34 cellular contexts compared by ENCODE assay signal in genomic region chr5:136584474-136584873, GRCh38.
"Had no signal": no experiment of that assay in that cellular context is flagged by ENCODE, and none has a peak within 500 bp of the region (broad histone marks: within the 10 kb centered on the region; RNA-seq: fewer than 3 reads in every experiment).

No MANE protein-coding gene starts in this region.

- FAIRE-seq: astrocyte, colon, TTC549 had no signal

- DNase-seq: activated B cell treated with CpG ODN at 0.5 μM for 24 hours; activated CD4-positive, alpha-beta memory T cell treated with anti-CD3 and anti-CD28 coated beads for 36 hours; activated CD4-positive, alpha-beta T cell treated with anti-CD3 and anti-CD28 coated beads for 4 hours; activated CD4-positive, alpha-beta T cell treated with anti-CD3 and anti-CD28 coated beads, Interleukin-2, amount 10 ng/mL, durations not matched to agents 24 days and 14 days; activated CD4-positive, alpha-beta T cell treated with anti-CD3 and anti-CD28 coated beads, Interleukin-2, amount 50 U/mL, for 1 hour; activated CD4-positive, alpha-beta T cell treated with anti-CD3 and anti-CD28 coated beads, Interleukin-2, amount 50 U/mL, for 4 hours; activated CD4-positive, CD25-positive, alpha-beta regulatory T cell treated with anti-CD3 and anti-CD28 coated beads, Interleukin-2, amount 50 U/mL, for 72 hours; activated CD8-positive, alpha-beta memory T cell treated with anti-CD3 and anti-CD28 coated beads, Interleukin-2, amount 50 U/mL, for 4 hours; activated CD8-positive, alpha-beta T cell treated with anti-CD3 and anti-CD28 coated beads for 36 hours; activated effector memory CD4-positive, alpha-beta T cell treated with anti-CD3 and anti-CD28 coated beads, Interleukin-2, amount 50 U/mL, for 16 hours; activated gamma-delta T cell treated with Interleukin-2 at 50 U/mL for 16 hours; activated naive CD4-positive, alpha-beta T cell; activated naive CD4-positive, alpha-beta T cell treated with anti-CD3 and anti-CD28 coated beads for 36 hours; activated naive CD4-positive, alpha-beta T cell treated with anti-CD3 and anti-CD28 coated beads, Interleukin-2, amount 50 U/mL, for 16 hours; activated naive CD8-positive, alpha-beta T cell treated with anti-CD3 and anti-CD28 coated beads for 36 hours; activated T-cell treated with anti-CD3 and anti-CD28 coated beads for 4 hours; activated T-cell treated with anti-CD3 and anti-CD28 coated beads, Interleukin-2, amount 50 U/mL, for 1 hour; activated T-cell treated with anti-CD3 and anti-CD28 coated beads, Interleukin-2, amount 50 U/mL, for 4 hours; activated T-cell treated with anti-CD3 and anti-CD28 coated beads, Interleukin-2, amount 50 U/mL, for 72 hours; adrenal gland; amniotic stem cell; aorta; body of pancreas; brain microvascular endothelial cell; central memory CD4-positive, alpha-beta T cell; T-helper 9 cell had no signal

- H3K27ac ChIP-seq: adrenal gland, body of pancreas, brain microvascular endothelial cell, breast epithelium, coronary artery, VCaP had no signal

- H3K36me3 ChIP-seq: adrenal gland, brain microvascular endothelial cell, breast epithelium had no signal

- H3K4me3 ChIP-seq: adrenal gland, body of pancreas, breast epithelium, coronary artery had no signal

- H3K27me3 ChIP-seq: adrenal gland, body of pancreas, brain microvascular endothelial cell, breast epithelium had no signal

- ATAC-seq: activated CD8-positive, alpha-beta T cell treated with anti-CD3 and anti-CD28 coated beads for 36 hours; activated naive CD4-positive, alpha-beta T cell treated with anti-CD3 and anti-CD28 coated beads, Interleukin-2, amount 50 U/mL, for 72 hours; activated T-cell treated with anti-CD3 and anti-CD28 coated beads, Interleukin-2, amount 50 U/mL, for 4 hours; activated T-cell treated with anti-CD3 and anti-CD28 coated beads, Interleukin-2, amount 50 U/mL, for 72 hours; activated T-helper 17 cell treated with anti-CD3 and anti-CD28 coated beads, Interleukin-2, amount 50 U/mL, for 72 hours; body of pancreas had no signal

- H3K9me3 ChIP-seq: adrenal gland, body of pancreas, breast epithelium had no signal

- H3K4me1 ChIP-seq: adrenal gland, body of pancreas, breast epithelium had no signal
